ENCODE assay signal across 1 cellular context in genomic region chr2:144370937-144371584, GRCh38.
TF ChIP-seq lines count a peak whose summit lies in the region.

No MANE protein-coding gene starts in this region.

TF ChIP-seq in WTC11, 78 proteins besides CTCF, POLR2A, EP300 and RAD21 (continued from another document):
- TF ChIP-seq AFF4 (CRISPR knock-in tag; IDR thresholded peaks at IDR 0.05; ENCODE audit: borderline replicate concordance): no peak
- no peak for TF ChIP-seq NFATC4 (CRISPR knock-in tag; IDR thresholded peaks at IDR 0.05)
- no peak for TF ChIP-seq ZNF317 (CRISPR knock-in tag; IDR thresholded peaks at IDR 0.05; ENCODE audit: borderline replicate concordance, low read depth)
- TF ChIP-seq, protein P1, sequence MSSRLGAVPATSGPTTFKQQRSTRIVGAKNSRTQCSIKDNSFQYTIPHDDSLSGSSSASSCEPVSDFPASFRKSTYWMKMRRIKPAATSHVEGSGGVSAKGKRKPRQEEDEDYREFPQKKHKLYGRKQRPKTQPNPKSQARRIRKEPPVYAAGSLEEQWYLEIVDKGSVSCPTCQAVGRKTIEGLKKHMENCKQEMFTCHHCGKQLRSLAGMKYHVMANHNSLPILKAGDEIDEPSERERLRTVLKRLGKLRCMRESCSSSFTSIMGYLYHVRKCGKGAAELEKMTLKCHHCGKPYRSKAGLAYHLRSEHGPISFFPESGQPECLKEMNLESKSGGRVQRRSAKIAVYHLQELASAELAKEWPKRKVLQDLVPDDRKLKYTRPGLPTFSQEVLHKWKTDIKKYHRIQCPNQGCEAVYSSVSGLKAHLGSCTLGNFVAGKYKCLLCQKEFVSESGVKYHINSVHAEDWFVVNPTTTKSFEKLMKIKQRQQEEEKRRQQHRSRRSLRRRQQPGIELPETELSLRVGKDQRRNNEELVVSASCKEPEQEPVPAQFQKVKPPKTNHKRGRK (CRISPR knock-in tag; IDR thresholded peaks at IDR 0.05; ENCODE audit: borderline replicate concordance): no peak
